20 cellular contexts compared by ENCODE assay signal in the genomic region with DNA sequence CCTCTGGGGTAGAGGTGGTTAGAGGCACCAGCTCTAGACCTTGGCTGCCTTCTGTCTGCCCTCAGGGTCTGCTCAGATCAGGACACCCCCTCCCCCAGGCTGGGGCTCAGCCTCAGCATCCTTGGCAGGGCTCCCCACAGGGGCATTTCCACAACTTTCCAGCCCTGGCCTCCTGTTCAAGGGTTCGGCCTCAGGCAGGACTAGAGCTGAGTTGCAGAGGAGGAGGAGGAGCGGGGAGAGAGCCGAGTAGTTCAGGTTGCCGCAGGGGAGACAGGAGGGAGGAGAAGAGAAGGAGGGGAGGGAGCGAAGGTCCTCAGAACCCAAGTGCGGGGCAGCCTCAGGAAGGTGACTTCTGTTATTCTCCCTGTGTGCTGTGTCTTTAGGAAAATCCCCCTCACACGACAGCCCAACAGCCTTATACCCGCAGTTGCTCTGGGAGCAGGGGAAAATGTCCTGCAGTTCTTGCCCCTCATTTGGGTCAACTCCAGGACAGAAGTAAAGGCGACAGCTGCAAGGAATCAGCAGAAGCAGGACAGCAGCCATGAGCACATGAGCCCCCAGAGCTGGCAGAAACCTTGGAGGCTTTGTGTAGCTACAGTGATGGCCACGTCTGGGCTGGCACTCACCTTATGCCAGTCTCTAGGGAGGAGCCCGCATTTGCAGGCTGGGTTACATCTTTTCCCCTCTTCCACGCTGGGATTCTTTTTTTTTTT. TPM values are rescaled to one million over a fixed set of nuclear protein-coding genes. Genes with fewer than 3 reads are reported as not detected.
DNase-seq lines count a peak whose midpoint lies in the region; ATAC-seq and TF ChIP-seq lines count a peak whose summit lies in the region.
"Had no signal": no experiment of that assay in that cellular context is flagged by ENCODE, and none has a peak within 500 bp of the region (broad histone marks: within the 10 kb centered on the region; RNA-seq: fewer than 3 reads in every experiment).

No MANE protein-coding gene starts in this region.

- intact Hi-C loops in tibial artery (cut with DNase I; ENCODE audit: low total_unique reads) (no loop called here), Right ventricle myocardium inferior (cut with DNase I) (no loop called here)

- H3K4me3 ChIP-seq in tibial artery = no peak overlapping the region
- H3K4me3 ChIP-seq: psoas muscle, SJSA1, spleen had no signal

- no peak for ATAC-seq in HG02884 (IDR thresholded peaks at IDR 0.05; ENCODE audit: unreplicated experiment)
- no peak for ATAC-seq in Right ventricle myocardium inferior
- ATAC-seq: naive thymus-derived CD8-positive, alpha-beta T cell; psoas muscle; T-helper 17 cell had no signal

- DNase-seq in ELF-1 (ENCODE audit: low read depth, low spot score) (peak; percentile 86), NCI-H2171 treated with DMSO at 0.1 percent for 48 hours (lab: John Stamatoyannopoulos, UW) (peak; percentile 85), glutamatergic neuron (peak; percentile 38), nephron progenitor cell (no peak), LoVo (ENCODE audit: low spot score) (no peak), tibial artery (no peak), Right ventricle myocardium inferior (ENCODE audit: missing footprints) (no peak)
- DNase-seq: activated CD4-positive, alpha-beta memory T cell treated with anti-CD3 and anti-CD28 coated beads for 36 hours; activated naive CD4-positive, alpha-beta T cell treated with Interleukin-2 at 50 U/mL for 16 hours; anterior cingulate cortex; C1 segment of cervical spinal cord; cerebellar nuclear complex; naive thymus-derived CD8-positive, alpha-beta T cell; NCI-H2029; psoas muscle; spleen; T-helper 17 cell had no signal

- H3K4me3 Mint-ChIP-seq in glutamatergic neuron (ENCODE audit: unreplicated experiment) (peak overlapping the region; percentile 70), nephron progenitor cell (peak overlapping the region; percentile 49)
- H3K4me3 Mint-ChIP-seq: activated CD4-positive, alpha-beta memory T cell treated with anti-CD3 and anti-CD28 coated beads for 36 hours; naive thymus-derived CD8-positive, alpha-beta T cell; T-helper 17 cell had no signal

- no peaks in the 10 kb centered on the region for H3K27me3 ChIP-seq in tibial artery
- H3K27me3 ChIP-seq: SJSA1, spleen had no signal

- peaks cover 2% of the 10 kb centered on the region for H3K9me3 Mint-ChIP-seq in glutamatergic neuron (ENCODE audit: unreplicated experiment)
- peaks cover 5% of the 10 kb centered on the region for H3K9me3 Mint-ChIP-seq in nephron progenitor cell
- H3K9me3 Mint-ChIP-seq: activated CD4-positive, alpha-beta memory T cell treated with anti-CD3 and anti-CD28 coated beads for 36 hours; naive thymus-derived CD8-positive, alpha-beta T cell had no signal

- no peaks in the 10 kb centered on the region for H3K9me3 ChIP-seq in tibial artery
- H3K9me3 ChIP-seq: psoas muscle, SJSA1, spleen had no signal

- H3K27me3 Mint-ChIP-seq in glutamatergic neuron (ENCODE audit: unreplicated experiment) (peaks cover 2% of the 10 kb centered on the region), nephron progenitor cell (ENCODE audit: low read depth, poor library complexity) (peaks cover 7% of the 10 kb centered on the region)
- H3K27me3 Mint-ChIP-seq: activated CD4-positive, alpha-beta memory T cell treated with anti-CD3 and anti-CD28 coated beads for 36 hours; naive thymus-derived CD8-positive, alpha-beta T cell; T-helper 17 cell had no signal

- TF ChIP-seq CTCF in glutamatergic neuron (IDR thresholded peaks at IDR 0.05; ENCODE audit: partially characterized antibody, unreplicated experiment) (no peak), nephron progenitor cell (IDR thresholded peaks at IDR 0.05) (no peak), tibial artery (IDR thresholded peaks at IDR 0.05) (no peak)

- H3K4me1 Mint-ChIP-seq in glutamatergic neuron (ENCODE audit: low read depth, unreplicated experiment) (peaks cover 22% of the 10 kb centered on the region), nephron progenitor cell (peaks cover 41% of the 10 kb centered on the region)
- H3K4me1 Mint-ChIP-seq: naive thymus-derived CD8-positive, alpha-beta T cell; T-helper 17 cell had no signal

- peak overlapping the region; percentile 92 for H3K27ac Mint-ChIP-seq in glutamatergic neuron (ENCODE audit: unreplicated experiment)
- peak overlapping the region; percentile 18 for H3K27ac Mint-ChIP-seq in nephron progenitor cell
- H3K27ac Mint-ChIP-seq: activated CD4-positive, alpha-beta memory T cell treated with anti-CD3 and anti-CD28 coated beads for 36 hours; T-helper 17 cell had no signal

- H3K36me3 Mint-ChIP-seq in glutamatergic neuron (ENCODE audit: unreplicated experiment) (no peaks in the 10 kb centered on the region), nephron progenitor cell (ENCODE audit: low read depth) (no peaks in the 10 kb centered on the region)
- H3K36me3 Mint-ChIP-seq: activated CD4-positive, alpha-beta memory T cell treated with anti-CD3 and anti-CD28 coated beads for 36 hours; naive thymus-derived CD8-positive, alpha-beta T cell had no signal

- H3K36me3 ChIP-seq in tibial artery = no peaks in the 10 kb centered on the region
- H3K36me3 ChIP-seq: SJSA1, spleen had no signal

- H3K27ac ChIP-seq in tibial artery = no peak overlapping the region
- H3K27ac ChIP-seq: HL-60, psoas muscle, SJSA1, spleen had no signal

- H3K4me1 ChIP-seq in tibial artery = no peaks in the 10 kb centered on the region
- H3K4me1 ChIP-seq: psoas muscle, SJSA1 had no signal

RNA-seq across cellular contexts. Expression of gene TENT5B, which starts 46.5 kb away (rescaled TPM):
- 1.5 TPM for total RNA-seq in glutamatergic neuron (ENCODE audit: unreplicated experiment)
- total RNA-seq in Right ventricle myocardium inferior = 41.8 TPM
- total RNA-seq: activated CD4-positive, alpha-beta memory T cell treated with anti-CD3 and anti-CD28 coated beads for 36 hours; naive thymus-derived CD8-positive, alpha-beta T cell; T-helper 17 cell had no signal

Comparison
In these comparisons a context has a peak if more than half of its experiments do, and no peak if none do; other contexts are left out.
1. DNase-seq: peak in ELF-1 (single experiment), NCI-H2171 treated with DMSO at 0.1 percent for 48 hours (single experiment) and glutamatergic neuron (single experiment); none in nephron progenitor cell (single experiment), LoVo (single experiment), tibial artery (0 of 2) and Right ventricle myocardium inferior (single experiment).
2. RNA of gene TENT5B, which starts 46.5 kb away (total RNA-seq): 41.8 TPM in Right ventricle myocardium inferior (single experiment); 1.5 TPM in glutamatergic neuron (single experiment); every median in the first group is over 10 times any median in the second.